ENCODE assay signal across 27 cellular contexts in genomic region chr1:48027533-48027835, GRCh38. TPM values are rescaled to one million over a fixed set of nuclear protein-coding genes. Genes with fewer than 3 reads are reported as not detected.
"Had no signal": no experiment of that assay in that cellular context is flagged by ENCODE, and none has a peak within 500 bp of the region (broad histone marks: within the 10 kb centered on the region; RNA-seq: fewer than 3 reads in every experiment).

No MANE protein-coding gene starts in this region.

- H3K4me1 ChIP-seq: Peyer's patch, SJCRH30 had no signal

- H3K27ac Mint-ChIP-seq: IgD-negative memory B cell had no signal

- FAIRE-seq: HTR-8/SVneo, K562 had no signal

- DNase-seq: MG63, NCI-H1092, NCI-H1105 treated with DMSO at 0.1 percent for 48 hours, NCI-H1436, NCI-H187, NCI-H2029, NCI-H2081 treated with DMSO at 0.1 percent for 48 hours, NCI-H2171, NCI-H226, NCI-H446, NCI-H510A, NCI-H524 treated with DMSO at 0.1 percent for 48 hours, NCI-H69, NCI-H774, OCI-M1, PC-9, Peyer's patch, SHP77 treated with DMSO at 0.1 percent for 48 hours, SJCRH30 had no signal

- H3K4me1 Mint-ChIP-seq: IgD-negative memory B cell had no signal

- ATAC-seq: K562, Right ventricle myocardium inferior, SK-N-SH treated with all-trans-retinoic acid at 6 μM for 48 hours had no signal

- H3K27ac ChIP-seq: HL-60, PC-9, Peyer's patch, SJCRH30 had no signal

- H3K4me3 ChIP-seq: K562, MG63, PC-9, Peyer's patch, SJCRH30 had no signal

- H3K4me3 Mint-ChIP-seq: IgD-negative memory B cell had no signal

- H3K4me2 ChIP-seq: PC-9 had no signal

- H3K27me3 ChIP-seq: MG63, Peyer's patch, SJCRH30 had no signal

- H2AFZ ChIP-seq: PC-9 had no signal

- H3K9me3 ChIP-seq: MG63, Peyer's patch, SJCRH30 had no signal

- H3K36me3 ChIP-seq: MG63, Peyer's patch, SJCRH30 had no signal

- H3K9me3 Mint-ChIP-seq: IgD-negative memory B cell had no signal

RNA-seq across cellular contexts. Expression of gene TRABD2B, which starts 30.3 kb away (rescaled TPM):
- total RNA-seq: K562, LHCN-M2, PC-9, RPMI7951 had no signal
- polyA plus RNA-seq: IgD-negative memory B cell, K562 had no signal
